1 cellular context compared by ENCODE assay signal in the genomic region with DNA sequence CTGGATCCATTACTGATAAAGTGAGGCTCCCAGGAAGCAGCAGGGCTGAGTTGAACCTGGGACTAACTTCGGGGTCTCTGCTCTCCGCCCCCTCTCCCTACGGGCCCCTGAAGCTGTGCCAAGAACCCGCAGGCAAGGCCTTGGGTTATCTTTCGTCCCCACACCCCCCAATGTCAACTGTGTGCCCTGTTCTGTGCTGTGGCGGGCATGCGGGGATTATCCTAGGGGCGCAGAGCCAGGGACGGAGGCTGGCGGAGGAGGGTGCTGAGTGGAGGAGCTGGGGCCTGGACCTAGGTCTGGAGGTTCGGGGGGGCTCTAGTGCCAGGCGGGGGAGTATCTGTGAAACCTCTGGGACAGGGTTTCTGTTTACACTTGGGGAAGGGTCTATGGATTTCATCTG.
TF ChIP-seq lines count a peak whose summit lies in the region.

No MANE protein-coding gene starts in this region.

TF ChIP-seq in GM23338, 12 proteins besides CTCF, POLR2A, EP300 and RAD21:
- no peak for TF ChIP-seq STAT1 (IDR thresholded peaks at IDR 0.05; ENCODE audit: unreplicated experiment)
- TF ChIP-seq ZNF114 (CRISPR knock-in tag; IDR thresholded peaks at IDR 0.05), result no peak
- TF ChIP-seq, protein P1, sequence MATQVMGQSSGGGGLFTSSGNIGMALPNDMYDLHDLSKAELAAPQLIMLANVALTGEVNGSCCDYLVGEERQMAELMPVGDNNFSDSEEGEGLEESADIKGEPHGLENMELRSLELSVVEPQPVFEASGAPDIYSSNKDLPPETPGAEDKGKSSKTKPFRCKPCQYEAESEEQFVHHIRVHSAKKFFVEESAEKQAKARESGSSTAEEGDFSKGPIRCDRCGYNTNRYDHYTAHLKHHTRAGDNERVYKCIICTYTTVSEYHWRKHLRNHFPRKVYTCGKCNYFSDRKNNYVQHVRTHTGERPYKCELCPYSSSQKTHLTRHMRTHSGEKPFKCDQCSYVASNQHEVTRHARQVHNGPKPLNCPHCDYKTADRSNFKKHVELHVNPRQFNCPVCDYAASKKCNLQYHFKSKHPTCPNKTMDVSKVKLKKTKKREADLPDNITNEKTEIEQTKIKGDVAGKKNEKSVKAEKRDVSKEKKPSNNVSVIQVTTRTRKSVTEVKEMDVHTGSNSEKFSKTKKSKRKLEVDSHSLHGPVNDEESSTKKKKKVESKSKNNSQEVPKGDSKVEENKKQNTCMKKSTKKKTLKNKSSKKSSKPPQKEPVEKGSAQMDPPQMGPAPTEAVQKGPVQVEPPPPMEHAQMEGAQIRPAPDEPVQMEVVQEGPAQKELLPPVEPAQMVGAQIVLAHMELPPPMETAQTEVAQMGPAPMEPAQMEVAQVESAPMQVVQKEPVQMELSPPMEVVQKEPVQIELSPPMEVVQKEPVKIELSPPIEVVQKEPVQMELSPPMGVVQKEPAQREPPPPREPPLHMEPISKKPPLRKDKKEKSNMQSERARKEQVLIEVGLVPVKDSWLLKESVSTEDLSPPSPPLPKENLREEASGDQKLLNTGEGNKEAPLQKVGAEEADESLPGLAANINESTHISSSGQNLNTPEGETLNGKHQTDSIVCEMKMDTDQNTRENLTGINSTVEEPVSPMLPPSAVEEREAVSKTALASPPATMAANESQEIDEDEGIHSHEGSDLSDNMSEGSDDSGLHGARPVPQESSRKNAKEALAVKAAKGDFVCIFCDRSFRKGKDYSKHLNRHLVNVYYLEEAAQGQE (IDR thresholded peaks at IDR 0.05; ENCODE audit: unreplicated experiment), result no peak
- TF ChIP-seq ZNF331 (CRISPR knock-in tag; IDR thresholded peaks at IDR 0.05; ENCODE audit: low read depth), result no peak
TF ChIP-seq in GM23338: peak in this region for 0.
